ENCODE assay signal across 1 cellular context in genomic region chr7:108135446-108136190, GRCh38.
TF ChIP-seq lines count a peak whose summit lies in the region.

No MANE protein-coding gene starts in this region.

TF ChIP-seq in GM12878, 131 proteins besides CTCF, POLR2A, EP300 and RAD21 (continued from another document):
- no peak for TF ChIP-seq PBX3 (IDR thresholded peaks at IDR 0.05; ENCODE audit: insufficient replicate concordance, low read depth, low read length)
- TF ChIP-seq SREBF1 (IDR thresholded peaks at IDR 0.05; ENCODE audit: low read length), result no peak
- no peak for TF ChIP-seq MXI1 (IDR thresholded peaks at IDR 0.05; ENCODE audit: low read depth, low read length)
- TF ChIP-seq MYC (IDR thresholded peaks at IDR 0.05; ENCODE audit: insufficient read depth, insufficient read length, insufficient replicate concordance, low read length, severe bottlenecking), result no peak
- no peak for TF ChIP-seq SIX5 (IDR thresholded peaks at IDR 0.05; ENCODE audit: low read depth, low read length, severe bottlenecking)
- TF ChIP-seq IRF4 (IDR thresholded peaks at IDR 0.05; ENCODE audit: low read depth, low read length), result peak; percentile 88
